ENCODE assay signal across 12 cellular contexts in genomic region chr2:235330775-235331438, GRCh38.
DNase-seq lines count a peak whose midpoint lies in the region; TF ChIP-seq lines count a peak whose summit lies in the region.
"Had no signal": no experiment of that assay in that cellular context is flagged by ENCODE, and none has a peak within 500 bp of the region (broad histone marks: within the 10 kb centered on the region; RNA-seq: fewer than 3 reads in every experiment).

No MANE protein-coding gene starts in this region.

- TF ChIP-seq POLR2A in prostate gland (IDR thresholded peaks at IDR 0.05) (no peak), erythroblast (IDR thresholded peaks at IDR 0.05; ENCODE audit: low read length) (no peak)

- no peak for TF ChIP-seq CTCF in prostate gland (IDR thresholded peaks at IDR 0.05)

- no peak overlapping the region for H2BK12ac ChIP-seq in mesenchymal stem cell (ENCODE audit: low read length in 2 of 2)

- no peak overlapping the region for H3K14ac ChIP-seq in mesenchymal stem cell (ENCODE audit: low read length in 2 of 2)

- H3K27ac ChIP-seq in mesenchymal stem cell (ENCODE audit: low read length, poor library complexity, severe bottlenecking) (no peak overlapping the region), prostate gland (no peak overlapping the region)
- H3K27ac ChIP-seq: left ventricle myocardium inferior, upper lobe of right lung had no signal

- no peak overlapping the region for H2BK120ac ChIP-seq in mesenchymal stem cell (ENCODE audit: low read depth, low read length)

- H2BK15ac ChIP-seq in mesenchymal stem cell (ENCODE audit: low read depth, poor library complexity, severe bottlenecking), result no peak overlapping the region

- H3K4me1 ChIP-seq in mesenchymal stem cell (ENCODE audit: control insufficient read depth, insufficient read depth, low read depth, low read length) (peaks cover 8% of the 10 kb centered on the region), prostate gland (replicated peaks) (no peaks in the 10 kb centered on the region)
- H3K4me1 ChIP-seq: left ventricle myocardium inferior, upper lobe of right lung had no signal

- peak; percentile 74 for DNase-seq in COLO829 (ENCODE audit: low spot score)
- DNase-seq in astrocyte of the hippocampus (ENCODE audit: low read depth, low spot score), result peak; percentile 80
- DNase-seq in mesenchymal stem cell, result no peak
- no peak for DNase-seq in prostate gland (ENCODE audit: low spot score)
- no peak for DNase-seq in DMS79 treated with DMSO at 0.1 percent for 48 hours (lab: John Stamatoyannopoulos, UW)
- DNase-seq in erythroblast (lab: John Stamatoyannopoulos, UW), result no peak
- DNase-seq in activated CD8-positive, alpha-beta memory T cell treated with anti-CD3 and anti-CD28 coated beads, Interleukin-2, amount 50 U/mL, for 48 hours, result no peak
- DNase-seq: activated naive CD4-positive, alpha-beta T cell treated with anti-CD3 and anti-CD28 coated beads, Interleukin-2, amount 50 U/mL, for 16 hours; left ventricle myocardium inferior; NCI-H187 treated with DMSO at 0.1 percent for 48 hours; upper lobe of right lung had no signal

- H2AK5ac ChIP-seq in mesenchymal stem cell (ENCODE audit: low read length, severe bottlenecking), result no peak overlapping the region

- H2AFZ ChIP-seq in mesenchymal stem cell (ENCODE audit: low read depth, low read length), result no peak overlapping the region

- H3K9me3 ChIP-seq in mesenchymal stem cell (ENCODE audit: control insufficient read depth, low read length), result peaks cover 10% of the 10 kb centered on the region
- no peaks in the 10 kb centered on the region for H3K9me3 ChIP-seq in prostate gland
- H3K9me3 ChIP-seq: upper lobe of right lung had no signal

- no peak overlapping the region for H2BK5ac ChIP-seq in mesenchymal stem cell (ENCODE audit: low read depth, low read length, poor library complexity, severe bottlenecking)

- no peak for TF ChIP-seq EP300 in Ishikawa (IDR thresholded peaks at IDR 0.05; ENCODE audit: borderline replicate concordance)

- no peak overlapping the region for H3K9ac ChIP-seq in mesenchymal stem cell (ENCODE audit: low read length)

- no peak for TF ChIP-seq RAD21 in Ishikawa (IDR thresholded peaks at IDR 0.05; ENCODE audit: low read depth)

- H3K79me1 ChIP-seq in mesenchymal stem cell (replicated peaks; ENCODE audit: low read length, poor library complexity, severe bottlenecking), result no peaks in the 10 kb centered on the region

- no peak overlapping the region for H3K18ac ChIP-seq in mesenchymal stem cell (ENCODE audit: low read depth in 1 of 2, low read length in 2 of 2)

- H3K36me3 ChIP-seq in mesenchymal stem cell (ENCODE audit: control insufficient read depth in 1 of 2, insufficient read depth in 2 of 2, low read depth in 1 of 2, low read length in 2 of 2) (no peaks in the 10 kb centered on the region), prostate gland (no peaks in the 10 kb centered on the region)
- H3K36me3 ChIP-seq: left ventricle myocardium inferior, upper lobe of right lung had no signal

- intact Hi-C loops in prostate gland (cut with DNase I), result no loop called here

- no peak overlapping the region for H3K4me3 ChIP-seq in mesenchymal stem cell (ENCODE audit: insufficient read depth in 1 of 2, low read depth in 1 of 2, low read length in 2 of 2)
- H3K4me3 ChIP-seq in prostate gland, result no peak overlapping the region
- H3K4me3 ChIP-seq: left ventricle myocardium inferior, upper lobe of right lung had no signal

- peak overlapping the region; percentile 53 for H3K4me2 ChIP-seq in mesenchymal stem cell (ENCODE audit: low read length, poor library complexity, severe bottlenecking)

- WGBS in mesenchymal stem cell, result 75% methylated on average over 11 of the region's 11 CpGs
- 49% methylated on average over 11 of the region's 11 CpGs for WGBS in prostate gland

- no peak overlapping the region for H4K91ac ChIP-seq in mesenchymal stem cell (ENCODE audit: low read length)

- no peak overlapping the region for H3K23ac ChIP-seq in mesenchymal stem cell (ENCODE audit: low read length in 2 of 2)

- no peak overlapping the region for H4K8ac ChIP-seq in mesenchymal stem cell (ENCODE audit: low read length)

- peaks cover 4 to 5% of the 10 kb centered on the region in 2 experiments for H3K27me3 ChIP-seq in mesenchymal stem cell (ENCODE audit: control insufficient read depth in 1 of 2, insufficient read depth in 1 of 2, low read length in 2 of 2)
- H3K27me3 ChIP-seq in prostate gland (replicated peaks; ENCODE audit: insufficient read depth), result no peaks in the 10 kb centered on the region
- H3K27me3 ChIP-seq: upper lobe of right lung had no signal

- no peak overlapping the region for H3K4ac ChIP-seq in mesenchymal stem cell (ENCODE audit: low read depth in 1 of 2, low read length in 2 of 2)

TF ChIP-seq in Ishikawa, 13 proteins besides CTCF, POLR2A, EP300 and RAD21:
- TF ChIP-seq NFIC (IDR thresholded peaks at IDR 0.05) (0 out of 2 replicates have a peak, but pooled peaks have one; percentile 7), TAF1 (IDR thresholded peaks at IDR 0.05; ENCODE audit: low read depth) (no peak)
TF ChIP-seq in Ishikawa: peak in this region for 1.

Comparison
In these comparisons a context has a peak if more than half of its experiments do, and no peak if none do; other contexts are left out.
1. DNase-seq: peak in COLO829 (single experiment) and astrocyte of the hippocampus (single experiment); none in mesenchymal stem cell (single experiment), prostate gland (single experiment), DMS79 treated with DMSO at 0.1 percent for 48 hours (single experiment), erythroblast (0 of 2) and activated CD8-positive, alpha-beta memory T cell treated with anti-CD3 and anti-CD28 coated beads, Interleukin-2, amount 50 U/mL, for 48 hours (single experiment).